Comparison of ENCODE assay signal across 8 cellular contexts in the genomic region with DNA sequence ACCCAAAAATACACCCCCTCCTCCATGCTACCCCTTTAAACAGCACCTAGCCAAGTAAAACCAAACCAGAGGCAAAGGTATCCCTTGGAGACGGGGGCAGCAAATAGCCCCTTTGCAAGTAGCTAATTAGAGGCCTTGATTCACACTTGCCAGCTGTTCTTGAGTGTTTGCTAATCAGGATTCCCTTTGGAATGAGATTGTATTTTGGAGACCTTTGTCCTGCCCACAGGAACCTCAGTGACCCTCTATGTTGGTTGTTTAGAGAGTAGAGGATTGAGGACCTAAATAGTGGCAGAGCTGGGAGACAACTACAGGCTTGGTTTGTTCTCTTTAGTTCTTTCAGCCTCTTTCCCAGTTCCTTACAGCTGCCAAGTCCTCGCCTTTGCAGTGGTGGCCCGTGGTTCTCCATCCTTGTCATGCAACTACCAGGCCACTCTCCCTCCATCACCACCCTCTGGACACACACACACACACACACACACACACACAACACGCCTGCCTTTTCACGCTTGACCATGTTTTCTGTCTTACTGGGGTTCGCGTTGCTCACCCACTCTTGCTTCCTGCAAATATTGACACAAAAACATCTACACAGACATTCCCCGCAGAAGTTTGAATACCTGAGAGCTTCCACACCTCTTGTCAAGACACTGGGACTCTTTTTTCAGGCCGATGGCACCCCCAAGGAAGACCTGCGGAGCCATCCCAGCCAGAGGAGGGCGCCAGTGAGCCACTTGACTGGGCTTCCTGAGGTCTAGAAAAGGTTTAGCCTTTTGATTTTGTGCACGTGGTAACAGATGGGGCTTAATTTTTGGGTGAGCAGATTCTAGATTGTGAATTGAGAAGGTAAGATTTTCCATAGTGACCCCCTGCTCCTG.
DNase-seq lines count a peak whose midpoint lies in the region; ATAC-seq, FAIRE-seq and TF ChIP-seq lines count a peak whose summit lies in the region.

No MANE protein-coding gene starts in this region.

- TF ChIP-seq POLR2A in GM12891 (IDR thresholded peaks at IDR 0.05; ENCODE audit: low read depth, low read length), result no peak

- peaks cover 18% of the 10 kb centered on the region for H3K36me3 ChIP-seq in right atrium auricular region

- no peak overlapping the region for H3K27ac ChIP-seq in right atrium auricular region

- H3K27me3 ChIP-seq in right atrium auricular region, result no peaks in the 10 kb centered on the region

- peak in 1 of 2 donors; percentile 60 for TF ChIP-seq CTCF in right atrium auricular region (IDR thresholded peaks at IDR 0.05)

- H3K9me3 ChIP-seq in right atrium auricular region, result no peaks in the 10 kb centered on the region

- H3K4me1 ChIP-seq in right atrium auricular region, result peaks cover 0 to 37% of the 10 kb centered on the region in 2 donors

- peak; percentile 70 for FAIRE-seq in GM12891 (lab: Jason Lieb, UNC)

- H3K4me3 ChIP-seq in right atrium auricular region, result no peak overlapping the region

- DNase-seq in GM12891 (ENCODE audit: insufficient read length, low spot score) (peak; percentile 71), RPMI7951 (ENCODE audit: low read depth) (peak; percentile 19), activated gamma-delta T cell (lab: John Stamatoyannopoulos, UW) (peak; percentile 32), right atrium auricular region (ENCODE audit: low spot score) (peak; percentile 52)
- peak; percentile 84 to 85 for DNase-seq in stimulated activated CD4-positive, alpha-beta T cell treated with anti-CD3 and anti-CD28 coated beads, Interleukin-1b, Interleukin-23, amount 100 ng/mL, for 4 hours (ENCODE audit: low read depth in 2 of 2)

- ATAC-seq in HG03060 (IDR thresholded peaks at IDR 0.05; ENCODE audit: low read depth, unreplicated experiment) (peak; percentile 51), GM18870 (IDR thresholded peaks at IDR 0.05; ENCODE audit: unreplicated experiment) (no peak), esophagus mucosa (no peak)

TF ChIP-seq in GM12891, 5 proteins besides CTCF, POLR2A, EP300 and RAD21:
- TF ChIP-seq POU2F2 (IDR thresholded peaks at IDR 0.05; ENCODE audit: low read depth, low read length), result peak; percentile 43; the same call in 1 of the 2 replicates
- 0 out of 2 replicates have a peak, but pooled peaks have one; percentile 7 for TF ChIP-seq SPI1 (IDR thresholded peaks at IDR 0.05; ENCODE audit: low read depth, low read length)
- TF ChIP-seq PAX5 (IDR thresholded peaks at IDR 0.05; ENCODE audit: insufficient read depth, low read length, severe bottlenecking), result no peak

Comparison
In these comparisons a context has a peak if more than half of its experiments do, and no peak if none do; other contexts are left out.
1. DNase-seq: peak in every context shown above with its lines; median percentile 84 in stimulated activated CD4-positive, alpha-beta T cell treated with anti-CD3 and anti-CD28 coated beads, Interleukin-1b, Interleukin-23, amount 100 ng/mL, for 4 hours; 71 in GM12891; 52 in right atrium auricular region; 32 in activated gamma-delta T cell; 19 in RPMI7951.